8 cellular contexts compared by ENCODE assay signal in the genomic region with DNA sequence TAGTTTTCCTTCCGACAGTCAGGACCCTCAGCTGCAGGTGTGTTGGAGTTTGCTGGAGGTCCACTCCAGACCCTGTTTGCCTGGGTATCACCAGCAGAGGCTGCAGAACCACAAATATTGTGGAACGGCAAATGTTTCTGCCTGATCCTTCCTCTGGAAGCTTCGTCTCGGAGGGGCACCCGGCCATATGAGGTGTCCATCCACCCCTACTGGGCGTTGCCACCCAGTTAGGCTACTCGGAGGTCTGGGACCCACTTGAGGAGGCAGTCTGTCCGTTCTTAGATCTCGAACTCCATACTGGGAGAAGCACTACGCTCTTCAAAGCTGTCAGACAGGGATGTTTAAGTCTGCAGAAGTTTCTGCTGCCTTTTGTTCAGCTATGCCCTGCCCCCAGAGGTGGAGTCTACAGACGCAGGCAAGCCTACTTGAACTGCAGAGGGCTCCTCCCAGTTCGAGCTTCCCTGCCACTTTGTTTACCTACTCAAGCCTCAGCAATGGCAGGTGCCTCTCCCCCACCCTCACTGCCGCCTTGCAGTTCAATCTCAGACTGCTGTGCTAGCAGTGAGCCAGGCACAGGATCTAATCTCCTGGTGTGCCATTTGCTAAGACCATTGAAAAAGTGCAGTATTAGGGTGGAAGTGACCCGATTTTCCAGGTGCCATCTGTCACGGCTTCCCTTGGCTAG. TPM values are rescaled to one million over a fixed set of nuclear protein-coding genes. Genes with fewer than 3 reads are reported as not detected.
DNase-seq lines count a peak whose midpoint lies in the region; ATAC-seq and TF ChIP-seq lines count a peak whose summit lies in the region.
"Not testable (repeated sequence)": the region's sequence is repeated elsewhere in the genome, so short reads cannot be mapped to it uniquely, and the experiment has no call there.

No MANE protein-coding gene starts in this region.

- WGBS in thymus: 86% methylated on average over 15 of the region's 15 CpGs

- not testable (repeated sequence) for H3K9me3 Mint-ChIP-seq in Caco-2 (ENCODE audit: unreplicated experiment); natural killer cell
- peaks cover 18% of the 10 kb centered on the region for H3K9me3 Mint-ChIP-seq in activated CD4-positive, alpha-beta T cell treated with anti-CD3 and anti-CD28 coated beads, Interleukin-2, amount 10 ng/mL, durations not matched to agents 24 days and 14 days
- H3K9me3 Mint-ChIP-seq in activated T-helper 17 cell treated with anti-CD3 and anti-CD28 coated beads, Interleukin-2, amount 50 U/mL, for 72 hours: peaks cover 13% of the 10 kb centered on the region

- not testable (repeated sequence) for H3K27me3 Mint-ChIP-seq in Caco-2 (ENCODE audit: insufficient read depth, unreplicated experiment); activated CD4-positive, alpha-beta T cell treated with anti-CD3 and anti-CD28 coated beads, Interleukin-2, amount 10 ng/mL, durations not matched to agents 24 days and 14 days; activated T-helper 17 cell treated with anti-CD3 and anti-CD28 coated beads, Interleukin-2, amount 50 U/mL, for 72 hours; natural killer cell (ENCODE audit: low read depth in 2 of 2)

- H3K4me3 Mint-ChIP-seq in Caco-2 (ENCODE audit: unreplicated experiment); natural killer cell: not testable (repeated sequence)
- H3K4me3 Mint-ChIP-seq in activated CD4-positive, alpha-beta T cell treated with anti-CD3 and anti-CD28 coated beads, Interleukin-2, amount 10 ng/mL, durations not matched to agents 24 days and 14 days: peak overlapping the region; percentile 12
- peak overlapping the region; percentile 74 for H3K4me3 Mint-ChIP-seq in activated T-helper 17 cell treated with anti-CD3 and anti-CD28 coated beads, Interleukin-2, amount 50 U/mL, for 72 hours

- peak; percentile 5 to 33 for DNase-seq in Caco-2
- DNase-seq in NCI-H526 (lab: John Stamatoyannopoulos, UW): peak; percentile 7 to 19
- peak; percentile 1 to 3 for DNase-seq in SHP77 (lab: John Stamatoyannopoulos, UW)
- DNase-seq in activated CD4-positive, alpha-beta T cell treated with anti-CD3 and anti-CD28 coated beads, Interleukin-2, amount 10 ng/mL, durations not matched to agents 24 days and 14 days; effector memory CD4-positive, alpha-beta T cell; natural killer cell: not testable (repeated sequence)

- peak overlapping the region; percentile 79 for H3K27ac ChIP-seq in effector memory CD4-positive, alpha-beta T cell (ENCODE audit: insufficient read depth, low read length, poor library complexity, severe bottlenecking)
- peak overlapping the region; percentile 80 for H3K27ac ChIP-seq in thymus (ENCODE audit: low read depth)

- not testable (repeated sequence) for H3K4me1 Mint-ChIP-seq in Caco-2 (ENCODE audit: low read depth, unreplicated experiment)
- peaks cover 46% of the 10 kb centered on the region for H3K4me1 Mint-ChIP-seq in activated CD4-positive, alpha-beta T cell treated with anti-CD3 and anti-CD28 coated beads, Interleukin-2, amount 10 ng/mL, durations not matched to agents 24 days and 14 days
- peaks cover 47% of the 10 kb centered on the region for H3K4me1 Mint-ChIP-seq in activated T-helper 17 cell treated with anti-CD3 and anti-CD28 coated beads, Interleukin-2, amount 50 U/mL, for 72 hours
- H3K4me1 Mint-ChIP-seq in natural killer cell: peaks cover 49 to 51% of the 10 kb centered on the region in 2 donors

- CTCF ChIA-PET in Caco-2 (lab: Charles Lee): not testable (repeated sequence)

- not testable (repeated sequence) for H3K9me3 ChIP-seq in Caco-2; thymus (ENCODE audit: control insufficient read depth)
- peaks cover 12% of the 10 kb centered on the region for H3K9me3 ChIP-seq in effector memory CD4-positive, alpha-beta T cell (ENCODE audit: control insufficient read depth, low read length)

- H3K36me3 Mint-ChIP-seq in Caco-2 (ENCODE audit: insufficient read depth, unreplicated experiment); natural killer cell: not testable (repeated sequence)
- H3K36me3 Mint-ChIP-seq in activated CD4-positive, alpha-beta T cell treated with anti-CD3 and anti-CD28 coated beads, Interleukin-2, amount 10 ng/mL, durations not matched to agents 24 days and 14 days (ENCODE audit: low read depth): peaks cover 65% of the 10 kb centered on the region
- peaks cover 43% of the 10 kb centered on the region for H3K36me3 Mint-ChIP-seq in activated T-helper 17 cell treated with anti-CD3 and anti-CD28 coated beads, Interleukin-2, amount 50 U/mL, for 72 hours (ENCODE audit: low read depth)

- POLR2A ChIA-PET in Caco-2 (lab: Charles Lee): not testable (repeated sequence)

- H3K27ac Mint-ChIP-seq in Caco-2 (ENCODE audit: unreplicated experiment): not testable (repeated sequence)
- peak overlapping the region; percentile 88 for H3K27ac Mint-ChIP-seq in activated CD4-positive, alpha-beta T cell treated with anti-CD3 and anti-CD28 coated beads, Interleukin-2, amount 10 ng/mL, durations not matched to agents 24 days and 14 days
- H3K27ac Mint-ChIP-seq in activated T-helper 17 cell treated with anti-CD3 and anti-CD28 coated beads, Interleukin-2, amount 50 U/mL, for 72 hours: peak overlapping the region; percentile 97
- peak overlapping the region; percentile 77 to 86 for H3K27ac Mint-ChIP-seq in natural killer cell

- not testable (repeated sequence) for H3K36me3 ChIP-seq in Caco-2 (ENCODE audit: control insufficient read depth, insufficient read depth, low read length); effector memory CD4-positive, alpha-beta T cell (ENCODE audit: control insufficient read depth, insufficient read depth, low read length); thymus (ENCODE audit: control insufficient read depth, insufficient read depth)

- BruUV-seq in Caco-2 (replicated peaks; lab: Mats Ljungman, UMichigan): not testable (repeated sequence)

- ATAC-seq in activated T-helper 17 cell treated with anti-CD3 and anti-CD28 coated beads, Interleukin-2, amount 50 U/mL, for 72 hours (replicated peaks); natural killer cell: not testable (repeated sequence)

- H3K27me3 ChIP-seq in Caco-2 (replicated peaks; ENCODE audit: control insufficient read depth, insufficient read depth, low read length); effector memory CD4-positive, alpha-beta T cell (replicated peaks; ENCODE audit: control insufficient read depth, insufficient read depth, low read length, poor library complexity, severe bottlenecking); thymus (ENCODE audit: control insufficient read depth, insufficient read depth): not testable (repeated sequence)

- intact Hi-C loops in Caco-2 (cut with micrococcal nuclease; ENCODE audit: unreplicated experiment): not testable (repeated sequence)
- intact Hi-C loops in activated CD4-positive, alpha-beta T cell treated with anti-CD3 and anti-CD28 coated beads, Interleukin-2, amount 10 ng/mL, durations not matched to agents 24 days and 14 days (cut with micrococcal nuclease): loop anchor here (5.0 kb wide), 1 partner anchor 39 kb away; a partner anchor contains a TSS
- intact Hi-C loops in natural killer cell (cut with micrococcal nuclease): loop anchor here (5.0 kb wide), 1 partner anchor 39 kb away; a partner anchor contains a TSS

- H3K4me3 ChIP-seq in Caco-2 (ENCODE audit: low read depth, low read length); effector memory CD4-positive, alpha-beta T cell (ENCODE audit: insufficient read depth, low read depth, low read length, poor library complexity, severe bottlenecking); thymus (ENCODE audit: low read length): not testable (repeated sequence)

- not testable (repeated sequence) for TF ChIP-seq CTCF in Caco-2 (IDR thresholded peaks at IDR 0.05; ENCODE audit: insufficient read depth in 1 of 2, low read depth in 1 of 2, low read length in 1 of 2, severe bottlenecking in 1 of 2, unreplicated experiment in 1 of 2); natural killer cell (IDR thresholded peaks at IDR 0.05)

- not testable (repeated sequence) for H3K4me1 ChIP-seq in Caco-2; thymus (ENCODE audit: control insufficient read depth, insufficient read depth, low read length)
- H3K4me1 ChIP-seq in effector memory CD4-positive, alpha-beta T cell (ENCODE audit: control insufficient read depth, insufficient read depth, low read length, poor library complexity, severe bottlenecking): peaks cover 21% of the 10 kb centered on the region

RNA-seq across cellular contexts. Expression of a gene that starts 40.9 kb away (rescaled TPM):
- total RNA-seq in Caco-2 (2022): 0.26 and 1.1 TPM in 2 replicates
- 320 and 321 TPM in 2 replicates for total RNA-seq in activated CD4-positive, alpha-beta T cell treated with anti-CD3 and anti-CD28 coated beads, Interleukin-2, amount 10 ng/mL, durations not matched to agents 24 days and 14 days
- total RNA-seq in activated T-helper 17 cell treated with anti-CD3 and anti-CD28 coated beads, Interleukin-2, amount 50 U/mL, for 72 hours: 100 to 1,000 TPM; 581 to 591 TPM
- 100 to 1,000 TPM; 276 to 363 (median 357) TPM for total RNA-seq in natural killer cell
- 86.5 TPM for polyA plus RNA-seq in thymus

Comparison
In these comparisons a context has a peak if more than half of its experiments do, and no peak if none do; other contexts are left out.
1. RNA of a gene that starts 40.9 kb away (total RNA-seq): 581 to 591 TPM in activated T-helper 17 cell treated with anti-CD3 and anti-CD28 coated beads, Interleukin-2, amount 50 U/mL, for 72 hours, 276 to 363 TPM in natural killer cell and 320 to 321 TPM in activated CD4-positive, alpha-beta T cell treated with anti-CD3 and anti-CD28 coated beads, Interleukin-2, amount 10 ng/mL, durations not matched to agents 24 days and 14 days; 0.26 to 1.1 TPM in Caco-2; every median in the first group is over 100 times any median in the second.